ENCODE assay signal across 14 cellular contexts in the genomic region with DNA sequence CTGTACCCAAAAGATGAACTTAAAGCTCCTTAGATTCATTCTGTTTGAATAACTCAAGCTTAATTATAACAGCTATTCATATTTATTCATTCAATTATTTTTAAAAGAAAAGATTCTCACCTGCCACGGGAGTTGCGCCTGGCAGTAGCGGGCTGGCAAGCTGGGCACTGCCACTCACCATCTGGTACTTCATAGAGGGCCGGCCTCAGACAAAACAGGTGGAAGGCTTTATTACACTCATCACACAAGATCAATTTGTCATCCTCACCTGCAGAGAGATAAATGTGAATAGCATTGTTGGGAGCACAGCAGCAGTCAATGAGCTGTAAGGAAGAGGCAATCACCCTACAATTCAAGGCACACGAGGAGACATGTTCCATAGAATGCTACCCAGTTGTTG. TPM values are rescaled to one million over a fixed set of nuclear protein-coding genes. Genes with fewer than 3 reads are reported as not detected.
DNase-seq lines count a peak whose midpoint lies in the region; ATAC-seq lines count a peak whose summit lies in the region.
"Had no signal": no experiment of that assay in that cellular context is flagged by ENCODE, and none has a peak within 500 bp of the region (broad histone marks: within the 10 kb centered on the region; RNA-seq: fewer than 3 reads in every experiment).

No MANE protein-coding gene starts in this region.

- peaks cover 27% of the 10 kb centered on the region for H3K4me1 Mint-ChIP-seq in activated CD8-positive, alpha-beta memory T cell treated with anti-CD3 and anti-CD28 coated beads, Interleukin-2, amount 10 ng/mL, durations not matched to agents 7 days and 5 days

- DNase-seq in activated CD8-positive, alpha-beta memory T cell treated with anti-CD3 and anti-CD28 coated beads, Interleukin-2, amount 10 ng/mL, durations not matched to agents 7 days and 5 days, result no peak
- DNase-seq in activated CD8-positive, alpha-beta memory T cell treated with anti-CD3 and anti-CD28 coated beads for 24 hours, result no peak
- DNase-seq in NCI-H146 (lab: John Stamatoyannopoulos, UW) (peak; percentile 94), NCI-H345 treated with DMSO at 0.1 percent for 48 hours (lab: John Stamatoyannopoulos, UW; ENCODE audit: unreplicated experiment) (peak; percentile 97), left colon (no peak), NCI-H526 treated with DMSO at 0.1 percent for 48 hours (lab: John Stamatoyannopoulos, UW) (no peak)
- DNase-seq: activated CD4-positive, alpha-beta T cell treated with anti-CD3 and anti-CD28 coated beads, Interleukin-2, amount 50 U/mL, for 48 hours; activated T-cell treated with anti-CD3 and anti-CD28 coated beads, Interleukin-2, amount 50 U/mL, for 48 hours; mesendoderm; natural killer cell; pancreas; stimulated activated naive CD4-positive, alpha-beta T cell had no signal

- H3K9me3 Mint-ChIP-seq in activated CD8-positive, alpha-beta memory T cell treated with anti-CD3 and anti-CD28 coated beads, Interleukin-2, amount 10 ng/mL, durations not matched to agents 7 days and 5 days (ENCODE audit: low read depth), result no peaks in the 10 kb centered on the region
- H3K9me3 Mint-ChIP-seq: natural killer cell had no signal

- H3K4me3 Mint-ChIP-seq in activated CD8-positive, alpha-beta memory T cell treated with anti-CD3 and anti-CD28 coated beads, Interleukin-2, amount 10 ng/mL, durations not matched to agents 7 days and 5 days, result no peak overlapping the region
- H3K4me3 Mint-ChIP-seq: natural killer cell had no signal

- H3K27ac Mint-ChIP-seq in activated CD8-positive, alpha-beta memory T cell treated with anti-CD3 and anti-CD28 coated beads, Interleukin-2, amount 10 ng/mL, durations not matched to agents 7 days and 5 days, result peak overlapping the region; percentile 12

- peaks cover 61% of the 10 kb centered on the region for H3K36me3 Mint-ChIP-seq in activated CD8-positive, alpha-beta memory T cell treated with anti-CD3 and anti-CD28 coated beads, Interleukin-2, amount 10 ng/mL, durations not matched to agents 7 days and 5 days

- no peaks in the 10 kb centered on the region for H3K27me3 Mint-ChIP-seq in activated CD8-positive, alpha-beta memory T cell treated with anti-CD3 and anti-CD28 coated beads, Interleukin-2, amount 10 ng/mL, durations not matched to agents 7 days and 5 days

- intact Hi-C loops in left colon (cut with DNase I, micrococcal nuclease), result no loop called here

- CTCF ChIA-PET in activated CD8-positive, alpha-beta memory T cell treated with anti-CD3 and anti-CD28 coated beads, Interleukin-2, amount 10 ng/mL, durations not matched to agents 7 days and 5 days (lab: Charles Lee), result interaction anchor here (0.8 kb wide), 1 partner anchor 125 kb away, joined by 4 read pairs; no protein-coding TSS in a partner anchor

- ATAC-seq in activated CD8-positive, alpha-beta memory T cell treated with anti-CD3 and anti-CD28 coated beads, Interleukin-2, amount 10 ng/mL, durations not matched to agents 7 days and 5 days, result no peak
- peak; percentile 29 for ATAC-seq in left colon
- ATAC-seq in GM19324 (IDR thresholded peaks at IDR 0.05; ENCODE audit: low FRiP score, unreplicated experiment), result no peak
- no peak for ATAC-seq in activated CD4-positive, CD25-positive, alpha-beta regulatory T cell treated with anti-CD3 and anti-CD28 coated beads, Interleukin-2, amount 50 U/mL, for 24 hours
- ATAC-seq: natural killer cell had no signal

RNA-seq across cellular contexts. Expression of a gene that starts 15.8 kb away (rescaled TPM):
- total RNA-seq in activated CD8-positive, alpha-beta memory T cell treated with anti-CD3 and anti-CD28 coated beads, Interleukin-2, amount 10 ng/mL, durations not matched to agents 7 days and 5 days, result not detected
- under 1 TPM; 0.12 to 0.25 TPM for total RNA-seq in left colon

Comparison
In these comparisons a context has a peak if more than half of its experiments do, and no peak if none do; other contexts are left out.
1. DNase-seq: peak in NCI-H146 (single experiment) and NCI-H345 treated with DMSO at 0.1 percent for 48 hours (single experiment); none in activated CD8-positive, alpha-beta memory T cell treated with anti-CD3 and anti-CD28 coated beads, Interleukin-2, amount 10 ng/mL, durations not matched to agents 7 days and 5 days (single experiment), activated CD8-positive, alpha-beta memory T cell treated with anti-CD3 and anti-CD28 coated beads for 24 hours (single experiment), left colon (0 of 2) and NCI-H526 treated with DMSO at 0.1 percent for 48 hours (single experiment).